Comparison of ENCODE assay signal across 8 cellular contexts in genomic region chrX:38192007-38192625, GRCh38. TPM values are rescaled to one million over a fixed set of nuclear protein-coding genes. Genes with fewer than 3 reads are reported as not detected.
DNase-seq lines count a peak whose midpoint lies in the region; ATAC-seq and TF ChIP-seq lines count a peak whose summit lies in the region.

No MANE protein-coding gene starts in this region.

- H3K9me3 Mint-ChIP-seq in stimulated activated memory B cell treated with anti-CD40 and anti-IgM and Interleukin-4, amounts not matched to agents 10 μg/mL and 1 μg/mL and 100 μg/mL, for 72 hours = no peaks in the 10 kb centered on the region

- no peak overlapping the region for H3K4me3 Mint-ChIP-seq in stimulated activated memory B cell treated with anti-CD40 and anti-IgM and Interleukin-4, amounts not matched to agents 10 μg/mL and 1 μg/mL and 100 μg/mL, for 72 hours

- ATAC-seq in HG02678 (IDR thresholded peaks at IDR 0.05; ENCODE audit: unreplicated experiment) (no peak), GM21825 (IDR thresholded peaks at IDR 0.05; ENCODE audit: unreplicated experiment) (no peak)
- no peak for ATAC-seq in stimulated activated memory B cell treated with anti-CD40 and anti-IgM and Interleukin-4, amounts not matched to agents 10 μg/mL and 1 μg/mL and 100 μg/mL, for 72 hours

- CTCF ChIA-PET in BJ (lab: Yijun Ruan, JAX) = interaction anchor here (0.9 to 4.4 kb wide), 8 partner anchors 11 to 135 kb away, joined by 3 to 28 read pairs (median 4); partner anchors contain the start of gene RPGR

- peaks cover 5% of the 10 kb centered on the region for H3K4me1 Mint-ChIP-seq in stimulated activated memory B cell treated with anti-CD40 and anti-IgM and Interleukin-4, amounts not matched to agents 10 μg/mL and 1 μg/mL and 100 μg/mL, for 72 hours

- H3K4me3 ChIP-seq in BJ (ENCODE audit: low read depth, low read length) (no peak overlapping the region), HFF-Myc (replicated peaks; ENCODE audit: low read depth, low read length) (no peak overlapping the region)

- DNase-seq in BJ (ENCODE audit: low read depth) = no peak
- no peak for DNase-seq in HFF-Myc (ENCODE audit: extremely low read depth, low read depth)
- DNase-seq in SW480 (ENCODE audit: low spot score) = peak; percentile 13
- DNase-seq in iPS-NIHi7 (ENCODE audit: extremely low spot score) = peak; percentile 51
- no peak for DNase-seq in NCI-H226

- H3K27me3 ChIP-seq in BJ (ENCODE audit: control insufficient read depth, insufficient read depth, low read length) = no peaks in the 10 kb centered on the region

- H3K36me3 ChIP-seq in BJ (ENCODE audit: control insufficient read depth, insufficient read depth, low read length) = no peaks in the 10 kb centered on the region

- POLR2A ChIA-PET in BJ (lab: Charles Lee) = no interaction called here

- TF ChIP-seq CTCF in BJ (IDR thresholded peaks at IDR 0.05; ENCODE audit: insufficient read depth, low read depth, low read length) (peak; percentile 51), HFF-Myc (IDR thresholded peaks at IDR 0.05; ENCODE audit: low read depth, low read length, missing control alignments) (peak; percentile 32)

- no peaks in the 10 kb centered on the region for H3K36me3 Mint-ChIP-seq in stimulated activated memory B cell treated with anti-CD40 and anti-IgM and Interleukin-4, amounts not matched to agents 10 μg/mL and 1 μg/mL and 100 μg/mL, for 72 hours

- no peak overlapping the region for H3K27ac Mint-ChIP-seq in stimulated activated memory B cell treated with anti-CD40 and anti-IgM and Interleukin-4, amounts not matched to agents 10 μg/mL and 1 μg/mL and 100 μg/mL, for 72 hours

- H3K27me3 Mint-ChIP-seq in stimulated activated memory B cell treated with anti-CD40 and anti-IgM and Interleukin-4, amounts not matched to agents 10 μg/mL and 1 μg/mL and 100 μg/mL, for 72 hours = no peaks in the 10 kb centered on the region

RNA-seq across cellular contexts. Expression of gene SRPX, which starts 28.6 kb away (rescaled TPM):
- polyA plus RNA-seq in BJ (2011; rRNA removed) = 44.9 and 48.2 TPM in 2 replicates
- polyA minus RNA-seq in BJ (2011; rRNA and poly(A)+ RNA removed) = 23.6 and 25.9 TPM in 2 replicates

Comparison
In these comparisons a context has a peak if more than half of its experiments do, and no peak if none do; other contexts are left out.
1. DNase-seq: peak in SW480 (single experiment) and iPS-NIHi7 (single experiment); none in BJ (single experiment), HFF-Myc (single experiment) and NCI-H226 (single experiment).